Comparison of ENCODE assay signal across 1 cellular context in the genomic region with DNA sequence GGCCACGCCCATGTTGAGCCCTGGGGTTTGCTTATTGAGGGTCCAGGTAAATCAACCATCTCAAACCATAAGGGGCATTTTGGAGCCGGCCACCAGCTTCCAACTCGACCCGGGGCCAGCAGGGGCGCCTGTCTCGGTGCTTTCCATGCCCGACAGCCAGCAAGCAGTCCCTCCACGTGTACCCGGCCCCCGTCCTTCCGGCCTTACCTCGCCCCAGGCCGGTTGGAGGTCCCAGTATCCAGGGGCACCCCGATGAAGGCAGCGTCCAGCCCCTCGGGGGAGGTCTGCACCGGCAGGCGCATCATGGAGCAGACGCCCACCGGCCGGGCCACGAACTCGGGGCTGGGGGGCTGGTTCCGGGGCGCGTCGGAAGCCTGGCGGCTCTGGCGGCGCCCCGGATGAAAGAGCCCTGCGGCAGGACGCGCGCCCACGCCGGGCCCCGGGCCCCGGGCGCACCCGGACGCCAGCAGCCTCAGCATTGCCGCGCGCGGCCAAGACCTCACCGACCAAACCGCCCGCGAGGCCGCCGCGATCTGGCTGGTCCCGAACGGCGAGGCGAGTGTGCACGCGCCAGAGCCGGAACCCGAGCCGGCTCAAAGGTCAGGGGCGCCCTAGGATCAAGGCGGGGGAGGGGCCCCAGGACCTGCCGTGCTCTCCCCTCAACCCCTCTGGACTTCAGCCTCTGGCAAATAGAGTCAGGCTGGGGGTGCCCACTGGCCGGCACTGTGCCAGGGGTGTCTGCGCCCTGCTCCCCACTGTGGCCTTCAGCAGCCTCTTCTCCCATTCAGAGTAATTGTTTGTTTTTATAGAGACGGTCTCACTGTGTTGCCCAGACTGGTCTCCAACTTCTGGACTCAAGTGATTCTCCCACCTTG.
A peak's percentile ranks its signal among the peaks of the same experiment; 100 is the strongest.
TF ChIP-seq lines count a peak whose summit lies in the region.

TSS of gene AGMAT (minus strand) at position 563 of the 875 bp plus-strand sequence. CDS start at position 479, 84 bp downstream.

TF ChIP-seq in HepG2, 621 proteins besides CTCF, POLR2A, EP300 and RAD21 (continued from another document and continues in another):
- TF ChIP-seq DPF2 (CRISPR knock-in tag; IDR thresholded peaks at IDR 0.05; ENCODE audit: borderline replicate concordance, low read depth) (peak; percentile 88; the same call in 1 of the 2 replicates), FOXP1 (IDR thresholded peaks at IDR 0.05) (no peak), FOXP1 (CRISPR knock-in tag; IDR thresholded peaks at IDR 0.05) (peak; percentile 52; the same call in 1 of the 2 replicates), ARNT (IDR thresholded peaks at IDR 0.05) (no peak), ZNF713 (CRISPR knock-in tag; IDR thresholded peaks at IDR 0.05) (no peak; the same call in 1 of the 2 replicates), MYNN (CRISPR knock-in tag; IDR thresholded peaks at IDR 0.05; ENCODE audit: low read depth) (0 out of 2 replicates have a peak, but pooled peaks have one; percentile 36), ZNF138 (CRISPR knock-in tag; IDR thresholded peaks at IDR 0.05; ENCODE audit: low read depth) (0 out of 2 replicates have a peak, but pooled peaks have one; percentile 90), ZNF841 (CRISPR knock-in tag; IDR thresholded peaks at IDR 0.05; ENCODE audit: borderline replicate concordance) (no peak), MTA3 (CRISPR knock-in tag; IDR thresholded peaks at IDR 0.05) (no peak), ZNF788 (CRISPR knock-in tag; IDR thresholded peaks at IDR 0.05; ENCODE audit: borderline replicate concordance) (peak; percentile 98), HOXA3 (CRISPR knock-in tag; IDR thresholded peaks at IDR 0.05) (peak; percentile 89), ZNF143 (CRISPR knock-in tag; IDR thresholded peaks at IDR 0.05) (peak; percentile 46; the same call in 1 of the 2 replicates), MTF1 (CRISPR knock-in tag; IDR thresholded peaks at IDR 0.05) (0 out of 2 replicates have a peak, but pooled peaks have one; percentile 56), ZNF512 (CRISPR knock-in tag; IDR thresholded peaks at IDR 0.05) (no peak), ZNF773 (CRISPR knock-in tag; IDR thresholded peaks at IDR 0.05; ENCODE audit: borderline replicate concordance) (peak; percentile 78; the same call in 1 of the 2 replicates), TRIM24 (CRISPR knock-in tag; IDR thresholded peaks at IDR 0.05) (peak; percentile 88), KDM2A (CRISPR knock-in tag; IDR thresholded peaks at IDR 0.05; ENCODE audit: borderline replicate concordance, low read depth) (peak; percentile 77), POLR2G (IDR thresholded peaks at IDR 0.05; ENCODE audit: low read depth, low read length) (peak; percentile 98), ARNTL (CRISPR knock-in tag; IDR thresholded peaks at IDR 0.05) (peak; percentile 86; the same call in 1 of the 2 replicates), ZSCAN21 (CRISPR knock-in tag; IDR thresholded peaks at IDR 0.05; ENCODE audit: borderline replicate concordance) (peak; percentile 93), GABPB1 (CRISPR knock-in tag; IDR thresholded peaks at IDR 0.05) (peak; percentile 87), FOSL2 (CRISPR knock-in tag; IDR thresholded peaks at IDR 0.05) (peak; percentile 64), FOXC1 (CRISPR knock-in tag; IDR thresholded peaks at IDR 0.05; ENCODE audit: borderline replicate concordance) (peak; percentile 18; the same call in 1 of the 2 replicates), AKNA (CRISPR knock-in tag; IDR thresholded peaks at IDR 0.05; ENCODE audit: borderline replicate concordance) (no peak), KDM3A (CRISPR knock-in tag; IDR thresholded peaks at IDR 0.05; ENCODE audit: low read depth) (peak; percentile 98), ADNP (CRISPR knock-in tag; IDR thresholded peaks at IDR 0.05) (peak; percentile 59; the same call in 1 of the 2 replicates), TAF15 (IDR thresholded peaks at IDR 0.05; ENCODE audit: low read depth, low read length, poor library complexity, severe bottlenecking) (peak; percentile 77), ZNF451 (CRISPR knock-in tag; IDR thresholded peaks at IDR 0.05) (peak; percentile 91; the same call in 1 of the 2 replicates), HES4 (CRISPR knock-in tag; IDR thresholded peaks at IDR 0.05; ENCODE audit: borderline replicate concordance) (peak; percentile 89; the same call in 1 of the 2 replicates), TBX3 (IDR thresholded peaks at IDR 0.05; ENCODE audit: borderline replicate concordance) (peak; percentile 38; the same call in 1 of the 2 replicates), PRDM15 (CRISPR knock-in tag; IDR thresholded peaks at IDR 0.05) (peak; percentile 33; the same call in 1 of the 2 replicates), MAF1 (CRISPR knock-in tag; IDR thresholded peaks at IDR 0.05; ENCODE audit: borderline replicate concordance) (no peak), ZFP36L2 (CRISPR knock-in tag; IDR thresholded peaks at IDR 0.05) (no peak), AGO2 (optimal IDR thresholded peaks at IDR 0.05; ENCODE audit: low read depth, low read length) (peak; percentile 91), HOXA7 (CRISPR knock-in tag; IDR thresholded peaks at IDR 0.05) (no peak), AHR (CRISPR knock-in tag; IDR thresholded peaks at IDR 0.05) (peak; percentile 54; the same call in 1 of the 2 replicates), ZNF263 (CRISPR knock-in tag; IDR thresholded peaks at IDR 0.05) (peak; percentile 74), SAFB2 (CRISPR knock-in tag; IDR thresholded peaks at IDR 0.05; ENCODE audit: borderline replicate concordance, low read depth) (peak; percentile 93), ZNF672 (CRISPR knock-in tag; IDR thresholded peaks at IDR 0.05) (no peak), RXRB (CRISPR knock-in tag; IDR thresholded peaks at IDR 0.05; ENCODE audit: borderline replicate concordance) (peak; percentile 93), DR1 (CRISPR knock-in tag; IDR thresholded peaks at IDR 0.05) (peak; percentile 55; the same call in 1 of the 2 replicates)
- TF ChIP-seq, protein P1, sequence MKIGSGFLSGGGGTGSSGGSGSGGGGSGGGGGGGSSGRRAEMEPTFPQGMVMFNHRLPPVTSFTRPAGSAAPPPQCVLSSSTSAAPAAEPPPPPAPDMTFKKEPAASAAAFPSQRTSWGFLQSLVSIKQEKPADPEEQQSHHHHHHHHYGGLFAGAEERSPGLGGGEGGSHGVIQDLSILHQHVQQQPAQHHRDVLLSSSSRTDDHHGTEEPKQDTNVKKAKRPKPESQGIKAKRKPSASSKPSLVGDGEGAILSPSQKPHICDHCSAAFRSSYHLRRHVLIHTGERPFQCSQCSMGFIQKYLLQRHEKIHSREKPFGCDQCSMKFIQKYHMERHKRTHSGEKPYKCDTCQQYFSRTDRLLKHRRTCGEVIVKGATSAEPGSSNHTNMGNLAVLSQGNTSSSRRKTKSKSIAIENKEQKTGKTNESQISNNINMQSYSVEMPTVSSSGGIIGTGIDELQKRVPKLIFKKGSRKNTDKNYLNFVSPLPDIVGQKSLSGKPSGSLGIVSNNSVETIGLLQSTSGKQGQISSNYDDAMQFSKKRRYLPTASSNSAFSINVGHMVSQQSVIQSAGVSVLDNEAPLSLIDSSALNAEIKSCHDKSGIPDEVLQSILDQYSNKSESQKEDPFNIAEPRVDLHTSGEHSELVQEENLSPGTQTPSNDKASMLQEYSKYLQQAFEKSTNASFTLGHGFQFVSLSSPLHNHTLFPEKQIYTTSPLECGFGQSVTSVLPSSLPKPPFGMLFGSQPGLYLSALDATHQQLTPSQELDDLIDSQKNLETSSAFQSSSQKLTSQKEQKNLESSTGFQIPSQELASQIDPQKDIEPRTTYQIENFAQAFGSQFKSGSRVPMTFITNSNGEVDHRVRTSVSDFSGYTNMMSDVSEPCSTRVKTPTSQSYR (CRISPR knock-in tag; IDR thresholded peaks at IDR 0.05; ENCODE audit: borderline replicate concordance), result peak; percentile 99
- TF ChIP-seq, protein P2, sequence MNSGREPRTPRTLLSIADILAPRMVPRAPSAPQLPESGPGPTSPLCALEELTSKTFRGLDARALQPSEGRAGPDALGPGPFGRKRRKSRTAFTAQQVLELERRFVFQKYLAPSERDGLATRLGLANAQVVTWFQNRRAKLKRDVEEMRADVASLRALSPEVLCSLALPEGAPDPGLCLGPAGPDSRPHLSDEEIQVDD (CRISPR knock-in tag; IDR thresholded peaks at IDR 0.05; ENCODE audit: borderline replicate concordance), result peak; percentile 55; the same call in 1 of the 2 replicates
- TF ChIP-seq, protein P3, sequence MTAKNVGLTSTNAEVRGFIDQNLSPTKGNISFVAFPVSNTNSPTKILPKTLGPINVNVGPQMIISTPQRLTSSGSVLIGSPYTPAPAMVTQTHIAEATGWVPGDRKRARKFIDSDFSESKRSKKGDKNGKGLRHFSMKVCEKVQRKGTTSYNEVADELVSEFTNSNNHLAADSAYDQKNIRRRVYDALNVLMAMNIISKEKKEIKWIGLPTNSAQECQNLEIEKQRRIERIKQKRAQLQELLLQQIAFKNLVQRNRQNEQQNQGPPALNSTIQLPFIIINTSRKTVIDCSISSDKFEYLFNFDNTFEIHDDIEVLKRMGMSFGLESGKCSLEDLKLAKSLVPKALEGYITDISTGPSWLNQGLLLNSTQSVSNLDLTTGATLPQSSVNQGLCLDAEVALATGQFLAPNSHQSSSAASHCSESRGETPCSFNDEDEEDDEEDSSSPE (CRISPR knock-in tag; IDR thresholded peaks at IDR 0.05), result peak; percentile 70
